ENCODE assay signal across 1 cellular context in the genomic region with DNA sequence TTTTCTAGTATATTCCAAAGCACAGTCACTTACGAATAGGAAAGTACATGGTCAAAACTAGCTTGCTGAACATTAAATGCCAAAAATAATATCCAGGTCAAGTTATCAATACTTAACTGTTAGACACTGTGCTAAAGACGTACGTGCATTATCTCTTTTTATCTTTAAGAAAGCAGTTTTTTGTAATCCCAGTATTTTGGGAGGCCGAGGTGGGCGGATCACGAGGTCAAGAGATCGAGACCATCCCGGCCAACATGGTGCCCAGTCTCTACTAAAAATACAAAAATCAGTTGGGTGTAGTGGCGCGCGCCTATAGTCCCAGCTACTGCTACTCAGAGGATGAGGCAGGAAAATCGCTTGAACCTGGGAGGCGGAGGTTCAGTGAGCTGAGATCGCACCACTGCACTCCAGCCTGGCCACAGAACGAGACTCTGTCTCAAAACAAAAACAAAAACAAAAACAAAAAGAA.
TF ChIP-seq lines count a peak whose summit lies in the region.

No MANE protein-coding gene starts in this region.

TF ChIP-seq in K562, 482 proteins besides CTCF, POLR2A, EP300 and RAD21 (continues in another document):
- TF ChIP-seq ZNF644 (tag; IDR thresholded peaks at IDR 0.05; ENCODE audit: low read depth): peak; percentile 2; the same call in 1 of the 2 replicates
- TF ChIP-seq PURB (CRISPR knock-in tag; IDR thresholded peaks at IDR 0.05; ENCODE audit: low read depth): no peak
- no peak; the same call in 1 of the 2 replicates for TF ChIP-seq ZNF311 (CRISPR knock-in tag; IDR thresholded peaks at IDR 0.05)
- TF ChIP-seq, protein P1, sequence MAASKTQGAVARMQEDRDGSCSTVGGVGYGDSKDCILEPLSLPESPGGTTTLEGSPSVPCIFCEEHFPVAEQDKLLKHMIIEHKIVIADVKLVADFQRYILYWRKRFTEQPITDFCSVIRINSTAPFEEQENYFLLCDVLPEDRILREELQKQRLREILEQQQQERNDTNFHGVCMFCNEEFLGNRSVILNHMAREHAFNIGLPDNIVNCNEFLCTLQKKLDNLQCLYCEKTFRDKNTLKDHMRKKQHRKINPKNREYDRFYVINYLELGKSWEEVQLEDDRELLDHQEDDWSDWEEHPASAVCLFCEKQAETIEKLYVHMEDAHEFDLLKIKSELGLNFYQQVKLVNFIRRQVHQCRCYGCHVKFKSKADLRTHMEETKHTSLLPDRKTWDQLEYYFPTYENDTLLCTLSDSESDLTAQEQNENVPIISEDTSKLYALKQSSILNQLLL (CRISPR knock-in tag; IDR thresholded peaks at IDR 0.05; ENCODE audit: borderline replicate concordance): no peak
- TF ChIP-seq, protein P2, sequence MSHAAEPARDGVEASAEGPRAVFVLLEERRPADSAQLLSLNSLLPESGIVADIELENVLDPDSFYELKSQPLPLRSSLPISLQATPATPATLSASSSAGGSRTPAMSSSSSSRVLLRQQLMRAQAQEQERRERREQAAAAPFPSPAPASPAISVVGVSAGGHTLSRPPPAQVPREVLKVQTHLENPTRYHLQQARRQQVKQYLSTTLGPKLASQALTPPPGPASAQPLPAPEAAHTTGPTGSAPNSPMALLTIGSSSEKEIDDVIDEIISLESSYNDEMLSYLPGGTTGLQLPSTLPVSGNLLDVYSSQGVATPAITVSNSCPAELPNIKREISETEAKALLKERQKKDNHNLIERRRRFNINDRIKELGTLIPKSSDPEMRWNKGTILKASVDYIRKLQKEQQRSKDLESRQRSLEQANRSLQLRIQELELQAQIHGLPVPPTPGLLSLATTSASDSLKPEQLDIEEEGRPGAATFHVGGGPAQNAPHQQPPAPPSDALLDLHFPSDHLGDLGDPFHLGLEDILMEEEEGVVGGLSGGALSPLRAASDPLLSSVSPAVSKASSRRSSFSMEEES (CRISPR knock-in tag; IDR thresholded peaks at IDR 0.05): 0 out of 2 replicates have a peak, but pooled peaks have one; percentile 39
- 0 out of 4 replicates have a peak, but pooled peaks of 1 of the 2 experiments have one; percentile 64 for TF ChIP-seq TEAD1 (CRISPR knock-in tag; IDR thresholded peaks at IDR 0.05)
- TF ChIP-seq COPS2 (conservative IDR thresholded peaks at IDR 0.05): no peak
- TF ChIP-seq, protein P3, sequence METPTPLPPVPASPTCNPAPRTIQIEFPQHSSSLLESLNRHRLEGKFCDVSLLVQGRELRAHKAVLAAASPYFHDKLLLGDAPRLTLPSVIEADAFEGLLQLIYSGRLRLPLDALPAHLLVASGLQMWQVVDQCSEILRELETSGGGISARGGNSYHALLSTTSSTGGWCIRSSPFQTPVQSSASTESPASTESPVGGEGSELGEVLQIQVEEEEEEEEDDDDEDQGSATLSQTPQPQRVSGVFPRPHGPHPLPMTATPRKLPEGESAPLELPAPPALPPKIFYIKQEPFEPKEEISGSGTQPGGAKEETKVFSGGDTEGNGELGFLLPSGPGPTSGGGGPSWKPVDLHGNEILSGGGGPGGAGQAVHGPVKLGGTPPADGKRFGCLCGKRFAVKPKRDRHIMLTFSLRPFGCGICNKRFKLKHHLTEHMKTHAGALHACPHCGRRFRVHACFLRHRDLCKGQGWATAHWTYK (CRISPR knock-in tag; IDR thresholded peaks at IDR 0.05): 0 out of 2 replicates have a peak, but pooled peaks have one; percentile 31
- TF ChIP-seq, protein P4, sequence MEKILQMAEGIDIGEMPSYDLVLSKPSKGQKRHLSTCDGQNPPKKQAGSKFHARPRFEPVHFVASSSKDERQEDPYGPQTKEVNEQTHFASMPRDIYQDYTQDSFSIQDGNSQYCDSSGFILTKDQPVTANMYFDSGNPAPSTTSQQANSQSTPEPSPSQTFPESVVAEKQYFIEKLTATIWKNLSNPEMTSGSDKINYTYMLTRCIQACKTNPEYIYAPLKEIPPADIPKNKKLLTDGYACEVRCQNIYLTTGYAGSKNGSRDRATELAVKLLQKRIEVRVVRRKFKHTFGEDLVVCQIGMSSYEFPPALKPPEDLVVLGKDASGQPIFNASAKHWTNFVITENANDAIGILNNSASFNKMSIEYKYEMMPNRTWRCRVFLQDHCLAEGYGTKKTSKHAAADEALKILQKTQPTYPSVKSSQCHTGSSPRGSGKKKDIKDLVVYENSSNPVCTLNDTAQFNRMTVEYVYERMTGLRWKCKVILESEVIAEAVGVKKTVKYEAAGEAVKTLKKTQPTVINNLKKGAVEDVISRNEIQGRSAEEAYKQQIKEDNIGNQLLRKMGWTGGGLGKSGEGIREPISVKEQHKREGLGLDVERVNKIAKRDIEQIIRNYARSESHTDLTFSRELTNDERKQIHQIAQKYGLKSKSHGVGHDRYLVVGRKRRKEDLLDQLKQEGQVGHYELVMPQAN (IDR thresholded peaks at IDR 0.05; ENCODE audit: borderline replicate concordance): no peak
- no peak for TF ChIP-seq POLR2AphosphoS5 (IDR thresholded peaks at IDR 0.05; ENCODE audit: control insufficient read depth, insufficient read depth, low read depth, low read length)
- TF ChIP-seq, protein P5, sequence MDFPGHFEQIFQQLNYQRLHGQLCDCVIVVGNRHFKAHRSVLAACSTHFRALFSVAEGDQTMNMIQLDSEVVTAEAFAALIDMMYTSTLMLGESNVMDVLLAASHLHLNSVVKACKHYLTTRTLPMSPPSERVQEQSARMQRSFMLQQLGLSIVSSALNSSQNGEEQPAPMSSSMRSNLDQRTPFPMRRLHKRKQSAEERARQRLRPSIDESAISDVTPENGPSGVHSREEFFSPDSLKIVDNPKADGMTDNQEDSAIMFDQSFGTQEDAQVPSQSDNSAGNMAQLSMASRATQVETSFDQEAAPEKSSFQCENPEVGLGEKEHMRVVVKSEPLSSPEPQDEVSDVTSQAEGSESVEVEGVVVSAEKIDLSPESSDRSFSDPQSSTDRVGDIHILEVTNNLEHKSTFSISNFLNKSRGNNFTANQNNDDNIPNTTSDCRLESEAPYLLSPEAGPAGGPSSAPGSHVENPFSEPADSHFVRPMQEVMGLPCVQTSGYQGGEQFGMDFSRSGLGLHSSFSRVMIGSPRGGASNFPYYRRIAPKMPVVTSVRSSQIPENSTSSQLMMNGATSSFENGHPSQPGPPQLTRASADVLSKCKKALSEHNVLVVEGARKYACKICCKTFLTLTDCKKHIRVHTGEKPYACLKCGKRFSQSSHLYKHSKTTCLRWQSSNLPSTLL (IDR thresholded peaks at IDR 0.05): no peak
- TF ChIP-seq ERF (CRISPR knock-in tag; IDR thresholded peaks at IDR 0.05): no peak
- no peak for TF ChIP-seq ZNF3 (CRISPR knock-in tag; IDR thresholded peaks at IDR 0.05)
- TF ChIP-seq ZKSCAN8 (CRISPR knock-in tag; IDR thresholded peaks at IDR 0.05): no peak; the same call in 1 of the 2 replicates
- no peak for TF ChIP-seq EHMT2 (IDR thresholded peaks at IDR 0.05)
- peak; percentile 65 for TF ChIP-seq BACH1 (tag; IDR thresholded peaks at IDR 0.05)
- no peak for TF ChIP-seq ZNF124 (CRISPR knock-in tag; IDR thresholded peaks at IDR 0.05)
- TF ChIP-seq, protein P6, sequence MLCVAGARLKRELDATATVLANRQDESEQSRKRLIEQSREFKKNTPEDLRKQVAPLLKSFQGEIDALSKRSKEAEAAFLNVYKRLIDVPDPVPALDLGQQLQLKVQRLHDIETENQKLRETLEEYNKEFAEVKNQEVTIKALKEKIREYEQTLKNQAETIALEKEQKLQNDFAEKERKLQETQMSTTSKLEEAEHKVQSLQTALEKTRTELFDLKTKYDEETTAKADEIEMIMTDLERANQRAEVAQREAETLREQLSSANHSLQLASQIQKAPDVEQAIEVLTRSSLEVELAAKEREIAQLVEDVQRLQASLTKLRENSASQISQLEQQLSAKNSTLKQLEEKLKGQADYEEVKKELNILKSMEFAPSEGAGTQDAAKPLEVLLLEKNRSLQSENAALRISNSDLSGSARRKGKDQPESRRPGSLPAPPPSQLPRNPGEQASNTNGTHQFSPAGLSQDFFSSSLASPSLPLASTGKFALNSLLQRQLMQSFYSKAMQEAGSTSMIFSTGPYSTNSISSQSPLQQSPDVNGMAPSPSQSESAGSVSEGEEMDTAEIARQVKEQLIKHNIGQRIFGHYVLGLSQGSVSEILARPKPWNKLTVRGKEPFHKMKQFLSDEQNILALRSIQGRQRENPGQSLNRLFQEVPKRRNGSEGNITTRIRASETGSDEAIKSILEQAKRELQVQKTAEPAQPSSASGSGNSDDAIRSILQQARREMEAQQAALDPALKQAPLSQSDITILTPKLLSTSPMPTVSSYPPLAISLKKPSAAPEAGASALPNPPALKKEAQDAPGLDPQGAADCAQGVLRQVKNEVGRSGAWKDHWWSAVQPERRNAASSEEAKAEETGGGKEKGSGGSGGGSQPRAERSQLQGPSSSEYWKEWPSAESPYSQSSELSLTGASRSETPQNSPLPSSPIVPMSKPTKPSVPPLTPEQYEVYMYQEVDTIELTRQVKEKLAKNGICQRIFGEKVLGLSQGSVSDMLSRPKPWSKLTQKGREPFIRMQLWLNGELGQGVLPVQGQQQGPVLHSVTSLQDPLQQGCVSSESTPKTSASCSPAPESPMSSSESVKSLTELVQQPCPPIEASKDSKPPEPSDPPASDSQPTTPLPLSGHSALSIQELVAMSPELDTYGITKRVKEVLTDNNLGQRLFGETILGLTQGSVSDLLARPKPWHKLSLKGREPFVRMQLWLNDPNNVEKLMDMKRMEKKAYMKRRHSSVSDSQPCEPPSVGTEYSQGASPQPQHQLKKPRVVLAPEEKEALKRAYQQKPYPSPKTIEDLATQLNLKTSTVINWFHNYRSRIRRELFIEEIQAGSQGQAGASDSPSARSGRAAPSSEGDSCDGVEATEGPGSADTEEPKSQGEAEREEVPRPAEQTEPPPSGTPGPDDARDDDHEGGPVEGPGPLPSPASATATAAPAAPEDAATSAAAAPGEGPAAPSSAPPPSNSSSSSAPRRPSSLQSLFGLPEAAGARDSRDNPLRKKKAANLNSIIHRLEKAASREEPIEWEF (CRISPR knock-in tag; IDR thresholded peaks at IDR 0.05): peak; percentile 56; the same call in 1 of the 2 replicates
- no peak for TF ChIP-seq SMAD2 (IDR thresholded peaks at IDR 0.05; ENCODE audit: low read depth, low read length)
- no peak for TF ChIP-seq KAT7 (CRISPR knock-in tag; IDR thresholded peaks at IDR 0.05; ENCODE audit: borderline replicate concordance)
- TF ChIP-seq SMARCC2 (IDR thresholded peaks at IDR 0.05; ENCODE audit: low read depth): no peak
- no peak for TF ChIP-seq KAT2B (IDR thresholded peaks at IDR 0.05; ENCODE audit: low read depth, low read length)
- no peak for TF ChIP-seq KDM1A (IDR thresholded peaks at IDR 0.05)
- TF ChIP-seq ZNF239 (CRISPR knock-in tag; IDR thresholded peaks at IDR 0.05): no peak
- TF ChIP-seq, protein P7, sequence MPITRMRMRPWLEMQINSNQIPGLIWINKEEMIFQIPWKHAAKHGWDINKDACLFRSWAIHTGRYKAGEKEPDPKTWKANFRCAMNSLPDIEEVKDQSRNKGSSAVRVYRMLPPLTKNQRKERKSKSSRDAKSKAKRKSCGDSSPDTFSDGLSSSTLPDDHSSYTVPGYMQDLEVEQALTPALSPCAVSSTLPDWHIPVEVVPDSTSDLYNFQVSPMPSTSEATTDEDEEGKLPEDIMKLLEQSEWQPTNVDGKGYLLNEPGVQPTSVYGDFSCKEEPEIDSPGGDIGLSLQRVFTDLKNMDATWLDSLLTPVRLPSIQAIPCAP (CRISPR knock-in tag; IDR thresholded peaks at IDR 0.05; ENCODE audit: borderline replicate concordance): no peak
- peak; percentile 59; the same call in 1 of the 2 replicates for TF ChIP-seq BCL6 (CRISPR knock-in tag; IDR thresholded peaks at IDR 0.05)
- TF ChIP-seq, protein P8, sequence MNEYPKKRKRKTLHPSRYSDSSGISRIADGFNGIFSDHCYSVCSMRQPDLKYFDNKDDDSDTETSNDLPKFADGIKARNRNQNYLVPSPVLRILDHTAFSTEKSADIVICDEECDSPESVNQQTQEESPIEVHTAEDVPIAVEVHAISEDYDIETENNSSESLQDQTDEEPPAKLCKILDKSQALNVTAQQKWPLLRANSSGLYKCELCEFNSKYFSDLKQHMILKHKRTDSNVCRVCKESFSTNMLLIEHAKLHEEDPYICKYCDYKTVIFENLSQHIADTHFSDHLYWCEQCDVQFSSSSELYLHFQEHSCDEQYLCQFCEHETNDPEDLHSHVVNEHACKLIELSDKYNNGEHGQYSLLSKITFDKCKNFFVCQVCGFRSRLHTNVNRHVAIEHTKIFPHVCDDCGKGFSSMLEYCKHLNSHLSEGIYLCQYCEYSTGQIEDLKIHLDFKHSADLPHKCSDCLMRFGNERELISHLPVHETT (CRISPR knock-in tag; conservative IDR thresholded peaks at IDR 0.05 in 1 of 2, IDR thresholded peaks at IDR 0.05 in 1 of 2): no peak
- no peak for TF ChIP-seq HDAC2 (IDR thresholded peaks at IDR 0.05)
- TF ChIP-seq, protein P9, sequence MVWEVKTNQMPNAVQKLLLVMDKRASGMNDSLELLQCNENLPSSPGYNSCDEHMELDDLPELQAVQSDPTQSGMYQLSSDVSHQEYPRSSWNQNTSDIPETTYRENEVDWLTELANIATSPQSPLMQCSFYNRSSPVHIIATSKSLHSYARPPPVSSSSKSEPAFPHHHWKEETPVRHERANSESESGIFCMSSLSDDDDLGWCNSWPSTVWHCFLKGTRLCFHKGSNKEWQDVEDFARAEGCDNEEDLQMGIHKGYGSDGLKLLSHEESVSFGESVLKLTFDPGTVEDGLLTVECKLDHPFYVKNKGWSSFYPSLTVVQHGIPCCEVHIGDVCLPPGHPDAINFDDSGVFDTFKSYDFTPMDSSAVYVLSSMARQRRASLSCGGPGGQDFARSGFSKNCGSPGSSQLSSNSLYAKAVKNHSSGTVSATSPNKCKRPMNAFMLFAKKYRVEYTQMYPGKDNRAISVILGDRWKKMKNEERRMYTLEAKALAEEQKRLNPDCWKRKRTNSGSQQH (CRISPR knock-in tag; IDR thresholded peaks at IDR 0.05): no peak
- TF ChIP-seq PTRF (tag; IDR thresholded peaks at IDR 0.05): 0 out of 2 replicates have a peak, but pooled peaks have one; percentile 16
- peak; percentile 80; the same call in 1 of the 2 replicates for TF ChIP-seq HDAC8 (tag; IDR thresholded peaks at IDR 0.05)
- 0 out of 2 replicates have a peak, but pooled peaks have one; percentile 17 for TF ChIP-seq SMAD3 (CRISPR knock-in tag; conservative IDR thresholded peaks at IDR 0.05)
- TF ChIP-seq, protein P10, sequence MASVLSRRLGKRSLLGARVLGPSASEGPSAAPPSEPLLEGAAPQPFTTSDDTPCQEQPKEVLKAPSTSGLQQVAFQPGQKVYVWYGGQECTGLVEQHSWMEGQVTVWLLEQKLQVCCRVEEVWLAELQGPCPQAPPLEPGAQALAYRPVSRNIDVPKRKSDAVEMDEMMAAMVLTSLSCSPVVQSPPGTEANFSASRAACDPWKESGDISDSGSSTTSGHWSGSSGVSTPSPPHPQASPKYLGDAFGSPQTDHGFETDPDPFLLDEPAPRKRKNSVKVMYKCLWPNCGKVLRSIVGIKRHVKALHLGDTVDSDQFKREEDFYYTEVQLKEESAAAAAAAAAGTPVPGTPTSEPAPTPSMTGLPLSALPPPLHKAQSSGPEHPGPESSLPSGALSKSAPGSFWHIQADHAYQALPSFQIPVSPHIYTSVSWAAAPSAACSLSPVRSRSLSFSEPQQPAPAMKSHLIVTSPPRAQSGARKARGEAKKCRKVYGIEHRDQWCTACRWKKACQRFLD (CRISPR knock-in tag; IDR thresholded peaks at IDR 0.05): peak; percentile 63
- TF ChIP-seq ZNF282 (CRISPR knock-in tag; IDR thresholded peaks at IDR 0.05): no peak
- TF ChIP-seq NR4A1 (CRISPR knock-in tag; IDR thresholded peaks at IDR 0.05): no peak
- peak; percentile 50; the same call in 1 of the 2 replicates for TF ChIP-seq NR4A1 (tag; IDR thresholded peaks at IDR 0.05)
- TF ChIP-seq, protein P11, sequence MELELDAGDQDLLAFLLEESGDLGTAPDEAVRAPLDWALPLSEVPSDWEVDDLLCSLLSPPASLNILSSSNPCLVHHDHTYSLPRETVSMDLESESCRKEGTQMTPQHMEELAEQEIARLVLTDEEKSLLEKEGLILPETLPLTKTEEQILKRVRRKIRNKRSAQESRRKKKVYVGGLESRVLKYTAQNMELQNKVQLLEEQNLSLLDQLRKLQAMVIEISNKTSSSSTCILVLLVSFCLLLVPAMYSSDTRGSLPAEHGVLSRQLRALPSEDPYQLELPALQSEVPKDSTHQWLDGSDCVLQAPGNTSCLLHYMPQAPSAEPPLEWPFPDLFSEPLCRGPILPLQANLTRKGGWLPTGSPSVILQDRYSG (tag; conservative IDR thresholded peaks at IDR 0.05; ENCODE audit: low read depth): peak; percentile 26; the same call in 1 of the 2 replicates
- no peak for TF ChIP-seq ESRRA (IDR thresholded peaks at IDR 0.05; ENCODE audit: borderline replicate concordance, low read depth)
- no peak for TF ChIP-seq CC2D1A (IDR thresholded peaks at IDR 0.05)
